Comparison of ENCODE assay signal across 8 cellular contexts in the genomic region with DNA sequence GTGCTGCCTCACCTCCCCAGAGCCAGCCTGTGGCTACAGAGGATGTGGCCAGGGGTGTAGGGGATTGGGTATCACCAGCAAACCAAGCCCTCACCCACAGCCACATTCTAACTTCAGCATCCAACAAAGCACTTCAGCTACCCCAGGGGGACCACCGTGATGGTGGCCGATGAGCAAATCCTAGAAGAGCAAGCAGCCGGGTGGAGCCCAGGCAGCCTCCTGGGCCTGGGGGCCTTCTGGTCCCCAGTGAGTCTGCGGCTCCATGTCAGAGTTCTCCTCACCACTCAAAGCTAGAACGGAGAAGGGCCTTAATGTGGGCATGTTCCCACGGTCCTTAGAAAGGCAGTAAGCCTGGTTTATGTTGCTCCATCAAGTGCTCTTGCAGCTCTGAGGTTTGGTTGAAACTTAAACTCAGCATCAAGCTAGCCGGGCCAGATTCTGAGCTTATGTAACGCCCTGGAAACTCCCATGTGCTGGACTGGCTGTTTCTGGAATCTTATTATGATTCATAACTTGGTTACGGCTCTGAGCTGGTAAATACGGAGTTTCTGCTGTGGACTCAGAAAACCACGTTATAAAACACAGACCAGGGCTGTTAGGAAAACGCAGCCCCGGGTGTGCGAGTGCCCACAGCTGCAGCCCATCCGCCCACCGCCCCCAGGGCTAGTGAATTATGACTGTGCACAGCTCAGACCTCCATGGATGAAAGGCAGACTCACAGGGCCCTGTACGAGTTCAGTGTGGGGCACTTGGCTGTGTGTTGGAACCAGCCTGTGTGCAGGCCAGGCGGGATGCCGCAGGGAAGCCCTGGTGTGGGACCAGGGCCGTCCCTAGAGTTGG.
DNase-seq lines count a peak whose midpoint lies in the region; ATAC-seq lines count a peak whose summit lies in the region.

No MANE protein-coding gene starts in this region.

- DNase-seq in RPMI7951 (ENCODE audit: low read depth) (peak; percentile 84), glomerular visceral epithelial cell (ENCODE audit: extremely low spot score) (peak; percentile 71), NCI-H1048 (lab: John Stamatoyannopoulos, UW) (no peak), NCI-H1105 treated with DMSO at 0.1 percent for 48 hours (lab: John Stamatoyannopoulos, UW) (no peak)
- DNase-seq in stimulated activated effector memory CD8-positive, alpha-beta T cell treated with anti-CD3 and anti-CD28 coated beads, Interleukin-12 subunit alpha, Interleukin-12 subunit beta, amount 100 ng/mL, for 72 hours (ENCODE audit: low spot score in 2 of 2): peak; percentile 21 to 82
- no peak for DNase-seq in effector CD8-positive, alpha-beta T cell (lab: John Stamatoyannopoulos, UW)

- peak overlapping the region; percentile 15 for H3K4me3 Mint-ChIP-seq in stimulated activated effector memory CD8-positive, alpha-beta T cell treated with anti-CD3 and anti-CD28 coated beads, Interleukin-12 subunit alpha, Interleukin-12 subunit beta, amount 100 ng/mL, for 72 hours

- H3K36me3 Mint-ChIP-seq in stimulated activated effector memory CD8-positive, alpha-beta T cell treated with anti-CD3 and anti-CD28 coated beads, Interleukin-12 subunit alpha, Interleukin-12 subunit beta, amount 100 ng/mL, for 72 hours: peaks cover 5% of the 10 kb centered on the region

- ATAC-seq in GM18873 (IDR thresholded peaks at IDR 0.05; ENCODE audit: low FRiP score, unreplicated experiment) (peak; percentile 73), HG02623 (IDR thresholded peaks at IDR 0.05; ENCODE audit: unreplicated experiment) (peak; percentile 62)
- ATAC-seq in stimulated activated effector memory CD8-positive, alpha-beta T cell treated with anti-CD3 and anti-CD28 coated beads, Interleukin-12 subunit alpha, Interleukin-12 subunit beta, amount 100 ng/mL, for 72 hours: peak; percentile 78

- peaks cover 27% of the 10 kb centered on the region for H3K4me1 Mint-ChIP-seq in stimulated activated effector memory CD8-positive, alpha-beta T cell treated with anti-CD3 and anti-CD28 coated beads, Interleukin-12 subunit alpha, Interleukin-12 subunit beta, amount 100 ng/mL, for 72 hours

- H3K27ac Mint-ChIP-seq in stimulated activated effector memory CD8-positive, alpha-beta T cell treated with anti-CD3 and anti-CD28 coated beads, Interleukin-12 subunit alpha, Interleukin-12 subunit beta, amount 100 ng/mL, for 72 hours: no peak overlapping the region

- H3K9me3 Mint-ChIP-seq in stimulated activated effector memory CD8-positive, alpha-beta T cell treated with anti-CD3 and anti-CD28 coated beads, Interleukin-12 subunit alpha, Interleukin-12 subunit beta, amount 100 ng/mL, for 72 hours: no peaks in the 10 kb centered on the region

Comparison
In these comparisons a context has a peak if more than half of its experiments do, and no peak if none do; other contexts are left out.
1. DNase-seq: peak in RPMI7951 (single experiment), glomerular visceral epithelial cell (single experiment) and stimulated activated effector memory CD8-positive, alpha-beta T cell treated with anti-CD3 and anti-CD28 coated beads, Interleukin-12 subunit alpha, Interleukin-12 subunit beta, amount 100 ng/mL, for 72 hours (2 of 2); none in NCI-H1048 (single experiment), NCI-H1105 treated with DMSO at 0.1 percent for 48 hours (single experiment) and effector CD8-positive, alpha-beta T cell (single experiment).
2. Peak in every context shown above with its lines, with median percentiles within 50 percentile points of each other: ATAC-seq.